ENCODE assay signal across 16 cellular contexts in genomic region chr20:48612335-48612734, GRCh38.
DNase-seq lines count a peak whose midpoint lies in the region; ATAC-seq and TF ChIP-seq lines count a peak whose summit lies in the region.
"Had no signal": no experiment of that assay in that cellular context is flagged by ENCODE, and none has a peak within 500 bp of the region (broad histone marks: within the 10 kb centered on the region; RNA-seq: fewer than 3 reads in every experiment).

No MANE protein-coding gene starts in this region.

- H3K36me3 Mint-ChIP-seq in activated CD8-positive, alpha-beta memory T cell treated with anti-CD3 and anti-CD28 coated beads, Interleukin-2, amount 10 ng/mL, durations not matched to agents 7 days and 5 days: no peaks in the 10 kb centered on the region
- H3K36me3 Mint-ChIP-seq in natural killer cell treated with Interleukin-12 subunit alpha and Interleukin-12 subunit beta and Interleukin-15 and Interleukin-18, amount 100 ng/mL, for 72 hours: no peaks in the 10 kb centered on the region
- H3K36me3 Mint-ChIP-seq in natural killer cell: no peaks in the 10 kb centered on the region
- H3K36me3 Mint-ChIP-seq: CD4-positive, CD25-positive, alpha-beta regulatory T cell; CD8-positive, alpha-beta T cell had no signal

- H3K4me3 Mint-ChIP-seq in activated CD8-positive, alpha-beta memory T cell treated with anti-CD3 and anti-CD28 coated beads, Interleukin-2, amount 10 ng/mL, durations not matched to agents 7 days and 5 days: no peak overlapping the region
- no peak overlapping the region for H3K4me3 Mint-ChIP-seq in natural killer cell treated with Interleukin-12 subunit alpha and Interleukin-12 subunit beta and Interleukin-15 and Interleukin-18, amount 100 ng/mL, for 72 hours
- no peak overlapping the region for H3K4me3 Mint-ChIP-seq in natural killer cell
- H3K4me3 Mint-ChIP-seq: B cell; CD4-positive, CD25-positive, alpha-beta regulatory T cell; CD8-positive, alpha-beta T cell had no signal

- peak; percentile 9 for DNase-seq in activated CD8-positive, alpha-beta memory T cell treated with anti-CD3 and anti-CD28 coated beads for 24 hours
- DNase-seq in activated CD8-positive, alpha-beta memory T cell treated with anti-CD3 and anti-CD28 coated beads, Interleukin-2, amount 10 ng/mL, durations not matched to agents 7 days and 5 days: no peak
- peak; percentile 10 for DNase-seq in natural killer cell treated with Interleukin-12 subunit alpha and Interleukin-12 subunit beta and Interleukin-15 and Interleukin-18, amount 100 ng/mL, for 72 hours (ENCODE audit: low spot score)
- no peak for DNase-seq in natural killer cell
- DNase-seq in stimulated activated CD8-positive, alpha-beta memory T cell treated with anti-CD3 and anti-CD28 coated beads, Interleukin-4, amount 100 ng/mL, for 48 hours: peak; percentile 7
- DNase-seq: Caco-2; CD4-positive, CD25-positive, alpha-beta regulatory T cell; CD8-positive, alpha-beta T cell; DMS153; DND-41; GM23248; H7; HCEC 1CT had no signal

- no peak for ATAC-seq in activated CD8-positive, alpha-beta memory T cell treated with anti-CD3 and anti-CD28 coated beads, Interleukin-2, amount 10 ng/mL, durations not matched to agents 7 days and 5 days
- no peak for ATAC-seq in natural killer cell treated with Interleukin-12 subunit alpha and Interleukin-12 subunit beta and Interleukin-15 and Interleukin-18, amount 100 ng/mL, for 72 hours
- ATAC-seq in natural killer cell (no peak), GM19395 (IDR thresholded peaks at IDR 0.05; ENCODE audit: unreplicated experiment) (no peak), HG03460 (IDR thresholded peaks at IDR 0.05; ENCODE audit: unreplicated experiment) (no peak)
- ATAC-seq: CD8-positive, alpha-beta T cell had no signal

- no peak overlapping the region for H3K27ac Mint-ChIP-seq in activated CD8-positive, alpha-beta memory T cell treated with anti-CD3 and anti-CD28 coated beads, Interleukin-2, amount 10 ng/mL, durations not matched to agents 7 days and 5 days
- H3K27ac Mint-ChIP-seq in natural killer cell treated with Interleukin-12 subunit alpha and Interleukin-12 subunit beta and Interleukin-15 and Interleukin-18, amount 100 ng/mL, for 72 hours: no peak overlapping the region
- H3K27ac Mint-ChIP-seq in natural killer cell: no peak overlapping the region
- H3K27ac Mint-ChIP-seq: B cell; CD4-positive, CD25-positive, alpha-beta regulatory T cell; CD8-positive, alpha-beta T cell had no signal

- peaks cover 6% of the 10 kb centered on the region for H3K27me3 Mint-ChIP-seq in activated CD8-positive, alpha-beta memory T cell treated with anti-CD3 and anti-CD28 coated beads, Interleukin-2, amount 10 ng/mL, durations not matched to agents 7 days and 5 days
- H3K27me3 Mint-ChIP-seq in natural killer cell treated with Interleukin-12 subunit alpha and Interleukin-12 subunit beta and Interleukin-15 and Interleukin-18, amount 100 ng/mL, for 72 hours: no peaks in the 10 kb centered on the region
- no peaks in the 10 kb centered on the region for H3K27me3 Mint-ChIP-seq in natural killer cell (ENCODE audit: low read depth in 2 of 2)
- H3K27me3 Mint-ChIP-seq: CD4-positive, CD25-positive, alpha-beta regulatory T cell had no signal

- intact Hi-C loops in natural killer cell (cut with micrococcal nuclease): no loop called here

- CTCF ChIA-PET in activated CD8-positive, alpha-beta memory T cell treated with anti-CD3 and anti-CD28 coated beads, Interleukin-2, amount 10 ng/mL, durations not matched to agents 7 days and 5 days (lab: Charles Lee): interaction anchor here (2.1 kb wide), 1 partner anchor 9 kb away, joined by 7 read pairs; no protein-coding TSS in a partner anchor

- H3K9me3 Mint-ChIP-seq in activated CD8-positive, alpha-beta memory T cell treated with anti-CD3 and anti-CD28 coated beads, Interleukin-2, amount 10 ng/mL, durations not matched to agents 7 days and 5 days (ENCODE audit: low read depth): no peaks in the 10 kb centered on the region
- no peaks in the 10 kb centered on the region for H3K9me3 Mint-ChIP-seq in natural killer cell treated with Interleukin-12 subunit alpha and Interleukin-12 subunit beta and Interleukin-15 and Interleukin-18, amount 100 ng/mL, for 72 hours
- no peaks in the 10 kb centered on the region for H3K9me3 Mint-ChIP-seq in natural killer cell
- H3K9me3 Mint-ChIP-seq: CD4-positive, CD25-positive, alpha-beta regulatory T cell; CD8-positive, alpha-beta T cell had no signal

- H3K4me1 Mint-ChIP-seq in activated CD8-positive, alpha-beta memory T cell treated with anti-CD3 and anti-CD28 coated beads, Interleukin-2, amount 10 ng/mL, durations not matched to agents 7 days and 5 days: peaks cover 12% of the 10 kb centered on the region
- no peaks in the 10 kb centered on the region for H3K4me1 Mint-ChIP-seq in natural killer cell treated with Interleukin-12 subunit alpha and Interleukin-12 subunit beta and Interleukin-15 and Interleukin-18, amount 100 ng/mL, for 72 hours (ENCODE audit: low read depth in 2 of 2)
- peaks cover 0 to 5% of the 10 kb centered on the region in 2 donors for H3K4me1 Mint-ChIP-seq in natural killer cell
- H3K4me1 Mint-ChIP-seq: B cell had no signal

- no peak for TF ChIP-seq CTCF in natural killer cell (IDR thresholded peaks at IDR 0.05)

Comparison
In these comparisons a context has a peak if more than half of its experiments do, and no peak if none do; other contexts are left out.
1. DNase-seq: peak in activated CD8-positive, alpha-beta memory T cell treated with anti-CD3 and anti-CD28 coated beads for 24 hours (single experiment), natural killer cell treated with Interleukin-12 subunit alpha and Interleukin-12 subunit beta and Interleukin-15 and Interleukin-18, amount 100 ng/mL, for 72 hours (single experiment) and stimulated activated CD8-positive, alpha-beta memory T cell treated with anti-CD3 and anti-CD28 coated beads, Interleukin-4, amount 100 ng/mL, for 48 hours (single experiment); none in activated CD8-positive, alpha-beta memory T cell treated with anti-CD3 and anti-CD28 coated beads, Interleukin-2, amount 10 ng/mL, durations not matched to agents 7 days and 5 days (single experiment) and natural killer cell (single experiment).